ENCODE assay signal across 11 cellular contexts in genomic region chr14:61308701-61309100, GRCh38. TPM values are rescaled to one million over a fixed set of nuclear protein-coding genes. Genes with fewer than 3 reads are reported as not detected.
DNase-seq lines count a peak whose midpoint lies in the region; ATAC-seq and TF ChIP-seq lines count a peak whose summit lies in the region.
"Not testable (repeated sequence)": the region's sequence is repeated elsewhere in the genome, so short reads cannot be mapped to it uniquely, and the experiment has no call there.
"Had no signal": no experiment of that assay in that cellular context is flagged by ENCODE, and none has a peak within 500 bp of the region (broad histone marks: within the 10 kb centered on the region; RNA-seq: fewer than 3 reads in every experiment).

No MANE protein-coding gene starts in this region.

- TF ChIP-seq CTCF in DND-41 (IDR thresholded peaks at IDR 0.05; ENCODE audit: borderline replicate concordance, extremely low read depth, low read length, poor library complexity, severe bottlenecking); esophagus squamous epithelium (IDR thresholded peaks at IDR 0.05); left ventricle myocardium inferior (IDR thresholded peaks at IDR 0.05; ENCODE audit: borderline replicate concordance); lung (IDR thresholded peaks at IDR 0.05; ENCODE audit: control extremely low read depth, extremely low read depth); spleen (IDR thresholded peaks at IDR 0.05 in 8 of 11, conservative IDR thresholded peaks at IDR 0.05 in 3 of 11): not testable (repeated sequence)

- TF ChIP-seq POLR2A in esophagus squamous epithelium (IDR thresholded peaks at IDR 0.05); spleen (IDR thresholded peaks at IDR 0.05): not testable (repeated sequence)

- intact Hi-C loops in esophagus squamous epithelium (cut with DNase I); spleen (cut with DNase I; ENCODE audit: low total_unique reads): not testable (repeated sequence)
- intact Hi-C loops in left ventricle myocardium inferior (cut with micrococcal nuclease), result loop anchor here (10.0 kb wide), 1 partner anchor 146 kb away; no protein-coding TSS in a partner anchor

- not testable (repeated sequence) for H3K9ac ChIP-seq in DND-41 (ENCODE audit: low read depth, low read length)

- H2AFZ ChIP-seq in DND-41 (ENCODE audit: low read depth, low read length), result not testable (repeated sequence)

- H3K4me1 Mint-ChIP-seq in activated CD8-positive, alpha-beta T cell treated with anti-CD3 and anti-CD28 coated beads, Interleukin-2, amount 10 ng/mL, durations not matched to agents 7 days and 5 days (ENCODE audit: low read depth), result peaks cover 11% of the 10 kb centered on the region

- not testable (repeated sequence) for H3K27me3 Mint-ChIP-seq in activated CD8-positive, alpha-beta T cell treated with anti-CD3 and anti-CD28 coated beads, Interleukin-2, amount 10 ng/mL, durations not matched to agents 7 days and 5 days (ENCODE audit: low read depth)

- not testable (repeated sequence) for H3K79me2 ChIP-seq in DND-41 (ENCODE audit: insufficient read depth, low read length)

- POLR2A ChIA-PET in activated CD8-positive, alpha-beta T cell treated with anti-CD3 and anti-CD28 coated beads, Interleukin-2, amount 10 ng/mL, durations not matched to agents 7 days and 5 days (lab: Charles Lee), result not testable (repeated sequence)

- not testable (repeated sequence) for H3K27ac Mint-ChIP-seq in activated CD8-positive, alpha-beta T cell treated with anti-CD3 and anti-CD28 coated beads, Interleukin-2, amount 10 ng/mL, durations not matched to agents 7 days and 5 days

- CTCF ChIA-PET in activated CD8-positive, alpha-beta T cell treated with anti-CD3 and anti-CD28 coated beads, Interleukin-2, amount 10 ng/mL, durations not matched to agents 7 days and 5 days (lab: Charles Lee), result interaction anchor here (1.0 to 1.9 kb wide), 3 partner anchors 10 to 23 kb away, joined by 3 to 5 read pairs (median 4); no protein-coding TSS in a partner anchor

- H3K27me3 ChIP-seq in DND-41 (ENCODE audit: insufficient read depth, low read length, poor library complexity); esophagus squamous epithelium; left ventricle myocardium inferior (ENCODE audit: low read depth); lung (ENCODE audit: control insufficient read depth, insufficient read depth); spleen (replicated peaks in 1 of 7): not testable (repeated sequence)

- H3K4me2 ChIP-seq in DND-41 (ENCODE audit: insufficient read depth, low read length), result peak overlapping the region; percentile 1; the same call in 1 of the 2 replicates

- H3K9me3 ChIP-seq in DND-41 (ENCODE audit: insufficient read depth, low read length, severe bottlenecking), result peaks cover 34% of the 10 kb centered on the region
- H3K9me3 ChIP-seq in esophagus squamous epithelium; lung (ENCODE audit: control insufficient read depth in 2 of 2, insufficient read depth in 1 of 2, low read length in 1 of 2): not testable (repeated sequence)
- peaks cover 23% of the 10 kb centered on the region for H3K9me3 ChIP-seq in left ventricle myocardium inferior (replicated peaks)
- peaks cover 0 to 55% (median 41%) of the 10 kb centered on the region in 8 donors for H3K9me3 ChIP-seq in spleen

- DNase-seq in DND-41; esophagus squamous epithelium (lab: John Stamatoyannopoulos, UW); left ventricle myocardium inferior; lung (ENCODE audit: low spot score); spleen: not testable (repeated sequence)
- DNase-seq in activated CD8-positive, alpha-beta T cell treated with anti-CD3 and anti-CD28 coated beads, Interleukin-2, amount 10 ng/mL, durations not matched to agents 7 days and 5 days, result peak; percentile 5

- peak; percentile 31; the same call in 1 of the 3 replicates for ATAC-seq in DND-41 (ENCODE audit: insufficient read depth, low read depth)
- ATAC-seq in activated CD8-positive, alpha-beta T cell treated with anti-CD3 and anti-CD28 coated beads, Interleukin-2, amount 10 ng/mL, durations not matched to agents 7 days and 5 days; lung (ENCODE audit: insufficient read depth, low FRiP score): not testable (repeated sequence)

- H4K20me1 ChIP-seq in DND-41 (ENCODE audit: insufficient read depth, low read length), result not testable (repeated sequence)

- H3K4me1 ChIP-seq in DND-41 (ENCODE audit: insufficient read depth, low read length), result peaks cover 19% of the 10 kb centered on the region
- not testable (repeated sequence) for H3K4me1 ChIP-seq in esophagus squamous epithelium; left ventricle myocardium inferior; lung (ENCODE audit: control insufficient read depth in 2 of 2, insufficient read depth in 2 of 2, low read length in 2 of 2)
- H3K4me1 ChIP-seq in spleen, result peaks cover 0 to 18% (median 2%) of the 10 kb centered on the region in 6 donors

- WGBS in esophagus squamous epithelium, 2 donors, result 90 to 93% methylated on average over 4 of the region's 4 CpGs
- 86 to 91% methylated on average over 4 of the region's 4 CpGs for WGBS in lung, 2 donors
- 66 to 82% (median 70%) methylated on average over 4 of the region's 4 CpGs for WGBS in spleen, 5 donors

- H3K36me3 Mint-ChIP-seq in activated CD8-positive, alpha-beta T cell treated with anti-CD3 and anti-CD28 coated beads, Interleukin-2, amount 10 ng/mL, durations not matched to agents 7 days and 5 days (ENCODE audit: low read depth), result peaks cover 59% of the 10 kb centered on the region

- H3K4me3 Mint-ChIP-seq in activated CD8-positive, alpha-beta T cell treated with anti-CD3 and anti-CD28 coated beads, Interleukin-2, amount 10 ng/mL, durations not matched to agents 7 days and 5 days, result not testable (repeated sequence)

- H3K27ac ChIP-seq in DND-41 (ENCODE audit: low read length) (peak overlapping the region; percentile 66), esophagus squamous epithelium (peak overlapping the region in 3 of 4 donors; percentile 35 to 58 (median 35)), left ventricle myocardium inferior (replicated peaks) (peak overlapping the region; percentile 78), lung (ENCODE audit: low read depth in 1 of 2, low read length in 1 of 2) (peak overlapping the region; percentile 56 to 70), spleen (peak overlapping the region in 7 of 8 donors; percentile 44 to 80 (median 73))

- peaks cover 39% of the 10 kb centered on the region for H3K9me3 Mint-ChIP-seq in activated CD8-positive, alpha-beta T cell treated with anti-CD3 and anti-CD28 coated beads, Interleukin-2, amount 10 ng/mL, durations not matched to agents 7 days and 5 days (ENCODE audit: insufficient read depth)

- not testable (repeated sequence) for H3K36me3 ChIP-seq in DND-41 (ENCODE audit: insufficient read depth, low read length); esophagus squamous epithelium; left ventricle myocardium inferior; lung (ENCODE audit: control insufficient read depth in 2 of 2, insufficient read depth in 2 of 2, low read length in 2 of 2); spleen

- not testable (repeated sequence) for H3K4me3 ChIP-seq in DND-41 (ENCODE audit: low read depth in 1 of 2, low read length in 2 of 2); esophagus squamous epithelium; left ventricle myocardium inferior; lung; spleen

RNA-seq across cellular contexts. Expression of gene PRKCH, which starts 12.7 kb away (rescaled TPM):
- total RNA-seq in activated CD8-positive, alpha-beta T cell treated with anti-CD3 and anti-CD28 coated beads, Interleukin-2, amount 10 ng/mL, durations not matched to agents 7 days and 5 days, result 100 to 1,000 TPM; 318 to 343 TPM
- 10 to 100 TPM; 34.5 to 51.3 (median 45.0) TPM for total RNA-seq in esophagus squamous epithelium
- total RNA-seq in left ventricle myocardium inferior, result 18.4 TPM
- total RNA-seq in lung, result 100 to 1,000 TPM in 1 of 2 donors, 10 to 100 TPM in 1; 67.9 to 126 TPM
- polyA plus RNA-seq in lung, result 10 to 100 TPM; 12.9 to 34.9 TPM
- total RNA-seq in spleen, result 100 to 1,000 TPM in 6 of 7 donors, 10 to 100 TPM in 1; 90.6 to 184 (median 110) TPM
- polyA plus RNA-seq in spleen, result 10 to 100 TPM; 10.0 to 18.0 (median 12.3) TPM
- total RNA-seq: G401 had no signal

RNA-seq across cellular contexts. Expression of gene TMEM30B, which starts 27.6 kb away (rescaled TPM):
- under 1 TPM; 0.52 to 0.66 TPM for total RNA-seq in activated CD8-positive, alpha-beta T cell treated with anti-CD3 and anti-CD28 coated beads, Interleukin-2, amount 10 ng/mL, durations not matched to agents 7 days and 5 days
- total RNA-seq in esophagus squamous epithelium (10 to 100 TPM; 18.5 to 35.9 (median 26.3) TPM), left ventricle myocardium inferior (0.22 TPM), lung (10 to 100 TPM; 22.8 to 24.3 TPM), spleen (1 to 10 TPM in 1 of 7 donors, under 1 TPM in 6; 0.46 to 1.0 (median 0.77) TPM)
- polyA plus RNA-seq in lung (10 to 100 TPM; 14.4 to 17.4 TPM), spleen (under 1 TPM; 0.17 to 0.38 (median 0.36) TPM)
- total RNA-seq: A172, Daoy, G401, H4 had no signal
- polyA plus RNA-seq: CD14-positive monocyte had no signal

Comparison
In these comparisons a context has a peak if more than half of its experiments do, and no peak if none do; other contexts are left out.
1. RNA of gene TMEM30B, which starts 27.6 kb away (total RNA-seq): 18.5 to 35.9 TPM in esophagus squamous epithelium and 22.8 to 24.3 TPM in lung; 0.46 to 1.0 TPM in spleen, 0.52 to 0.66 TPM in activated CD8-positive, alpha-beta T cell treated with anti-CD3 and anti-CD28 coated beads, Interleukin-2, amount 10 ng/mL, durations not matched to agents 7 days and 5 days and 0.22 TPM in left ventricle myocardium inferior (single experiment); every median in the first group is over 4 times any median in the second.
2. Peak in every context shown above with its lines, with median percentiles within 50 percentile points of each other: H3K27ac ChIP-seq.